ENCODE assay signal across 31 cellular contexts in the genomic region with DNA sequence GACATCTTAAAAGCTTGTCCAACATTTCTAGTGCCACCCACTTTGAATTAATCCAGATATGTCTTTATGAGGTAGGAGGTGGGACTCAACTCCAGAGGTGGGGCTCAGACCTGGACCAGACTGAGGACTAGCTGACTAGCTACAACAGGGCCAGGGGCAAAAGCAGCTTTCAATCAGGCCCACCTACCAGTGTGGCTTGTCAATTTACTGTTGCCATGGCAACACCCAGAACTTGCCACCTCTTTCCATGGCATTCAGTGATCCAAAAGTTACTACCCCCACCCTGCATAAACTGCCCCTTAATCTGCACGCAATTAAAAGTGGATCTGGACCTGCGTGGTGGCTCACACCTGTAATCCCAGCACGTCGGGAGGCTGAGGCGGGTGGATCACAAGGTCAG.
"Had no signal": no experiment of that assay in that cellular context is flagged by ENCODE, and none has a peak within 500 bp of the region (broad histone marks: within the 10 kb centered on the region; RNA-seq: fewer than 3 reads in every experiment).

No MANE protein-coding gene starts in this region.

- ATAC-seq: left colon; left lung; lower lobe of right lung; naive thymus-derived CD8-positive, alpha-beta T cell; right cardiac atrium; stimulated activated memory B cell treated with anti-CD40 and anti-IgM and Interleukin-4, amounts not matched to agents 10 μg/mL and 1 μg/mL and 100 μg/mL, for 72 hours; stimulated activated naive CD8-positive, alpha-beta T cell treated with anti-CD3 and anti-CD28 coated beads, Interleukin-15, amount 100 ng/mL, for 72 hours had no signal

- H3K9me3 ChIP-seq: left lung, lower lobe of right lung, neutrophil, ovary, prostate gland, sigmoid colon, spleen, testis, thyroid gland, transverse colon, upper lobe of left lung, vagina had no signal

- H3K27ac ChIP-seq: left lung, lower lobe of right lung, neutrophil, ovary, prostate gland, spleen, testis, thyroid gland, transverse colon, upper lobe of left lung, vagina had no signal

- H3K4me1 ChIP-seq: left lung, lower lobe of right lung, prostate gland, spleen, upper lobe of left lung had no signal

- H3K36me3 ChIP-seq: left lung, lower lobe of right lung, neutrophil, ovary, prostate gland, sigmoid colon, spleen, thyroid gland, transverse colon, upper lobe of left lung, vagina had no signal

- DNase-seq: hypothalamus; immature natural killer cell; kidney; left colon; left lung; lower lobe of right lung; mammary epithelial cell; mesenchymal stem cell; naive thymus-derived CD8-positive, alpha-beta T cell; occipital lobe; ovary; posterior cingulate gyrus; retina; right cardiac atrium; sigmoid colon; small intestine; spleen; stimulated activated CD4-positive, alpha-beta T cell treated with anti-CD3 and anti-CD28 coated beads, Interleukin-4, amount 100 ng/mL, for 24 hours; stimulated activated CD8-positive, alpha-beta memory T cell treated with anti-CD3 and anti-CD28 coated beads, Interleukin-4, amount 100 ng/mL, for 48 hours; stimulated activated naive CD4-positive, alpha-beta T cell treated with Interleukin-2 at 50 U/mL for 16 hours; stimulated activated naive CD8-positive, alpha-beta T cell treated with anti-CD3 and anti-CD28 coated beads, Interleukin-15, amount 100 ng/mL, for 72 hours; substantia nigra; testis; thyroid gland; transverse colon; upper lobe of left lung had no signal

- H3K27me3 ChIP-seq: left lung, neutrophil, ovary, sigmoid colon, testis, thyroid gland, transverse colon, upper lobe of left lung, vagina had no signal

- FAIRE-seq: islet of Langerhans, kidney, small intestine had no signal

- H3K4me3 ChIP-seq: left lung, lower lobe of right lung, ovary, prostate gland, sigmoid colon, spleen, testis, thyroid gland, transverse colon, upper lobe of left lung, vagina had no signal
